In genomic region chr18:27723168-27723567, GRCh38 we compare ENCODE assay signal across 29 cellular contexts.
DNase-seq lines count a peak whose midpoint lies in the region; TF ChIP-seq lines count a peak whose summit lies in the region.
"Had no signal": no experiment of that assay in that cellular context is flagged by ENCODE, and none has a peak within 500 bp of the region (broad histone marks: within the 10 kb centered on the region; RNA-seq: fewer than 3 reads in every experiment).

No MANE protein-coding gene starts in this region.

- H3K27me3 ChIP-seq in OCI-LY3 (ENCODE audit: low read depth, low read length) (no peaks in the 10 kb centered on the region), osteoblast (ENCODE audit: insufficient read depth, low read length) (no peaks in the 10 kb centered on the region)
- H3K27me3 ChIP-seq: MG63, right lobe of liver, testis, uterus had no signal

- no peaks in the 10 kb centered on the region for H4K20me1 ChIP-seq in OCI-LY3 (ENCODE audit: insufficient read depth, low read length)
- no peaks in the 10 kb centered on the region for H4K20me1 ChIP-seq in osteoblast (ENCODE audit: insufficient read depth, low read length)

- H3K9me3 ChIP-seq in OCI-LY3 (ENCODE audit: insufficient read depth, low read length) = no peaks in the 10 kb centered on the region
- peaks cover 3% of the 10 kb centered on the region for H3K9me3 ChIP-seq in osteoblast (ENCODE audit: low read depth, low read length)
- H3K9me3 ChIP-seq: MG63, right lobe of liver, testis, uterus had no signal

- DNase-seq in Daoy (ENCODE audit: low read depth) = peak; percentile 5
- DNase-seq in astrocyte of the hippocampus (ENCODE audit: low read depth, low spot score) = peak; percentile 6
- DNase-seq in osteoblast (ENCODE audit: insufficient read length, low spot score, missing footprints) = no peak
- DNase-seq in cerebellar nuclear complex (lab: John Stamatoyannopoulos, UW) = no peak
- DNase-seq in activated naive CD8-positive, alpha-beta T cell treated with anti-CD3 and anti-CD28 coated beads for 36 hours = no peak
- DNase-seq in H4 (ENCODE audit: low spot score) = no peak
- no peak for DNase-seq in NOMO-1 treated with dmso at 0.1 percent for 144 hours (lab: John Stamatoyannopoulos, UW; ENCODE audit: unreplicated experiment)
- DNase-seq: activated CD4-positive, alpha-beta T cell treated with anti-CD3 and anti-CD28 coated beads for 4 hours; activated gamma-delta T cell; activated naive CD8-positive, alpha-beta T cell treated with anti-CD3 and anti-CD28 coated beads, Interleukin-2, amount 50 U/mL, for 24 hours; DMS153; effector memory CD8-positive, alpha-beta T cell; foreskin melanocyte; GDM1; HCEC 1CT; MG63; NCI-H2029 treated with DMSO at 0.1 percent for 48 hours; NCI-H69; right lobe of liver; RPMI8226; stimulated activated CD4-positive, alpha-beta T cell treated with anti-CD3 and anti-CD28 coated beads, Interleukin-15, amount 100 ng/mL, for 24 hours; stimulated activated naive B cell treated with anti-CD40 and anti-IgM and Interleukin-4, amounts not matched to agents 10 μg/mL and 1 μg/mL and 100 μg/mL, for 72 hours; testis; uterus had no signal

- no peak overlapping the region for H3K27ac Mint-ChIP-seq in activated naive CD8-positive, alpha-beta T cell treated with anti-CD3 and anti-CD28 coated beads for 36 hours
- H3K27ac Mint-ChIP-seq: activated naive CD8-positive, alpha-beta T cell treated with anti-CD3 and anti-CD28 coated beads, Interleukin-2, amount 50 U/mL, for 24 hours; B cell; effector memory CD8-positive, alpha-beta T cell; progenitor cell of endocrine pancreas; stimulated activated naive B cell treated with anti-CD40 and anti-IgM and Interleukin-4, amounts not matched to agents 10 μg/mL and 1 μg/mL and 100 μg/mL, for 72 hours had no signal

- no peak overlapping the region for H3K9ac ChIP-seq in OCI-LY3 (ENCODE audit: low read length)

- peaks cover 18% of the 10 kb centered on the region for H3K4me1 ChIP-seq in OCI-LY3 (ENCODE audit: low read length)
- H3K4me1 ChIP-seq in osteoblast (ENCODE audit: insufficient read depth, low read length) = peaks cover 11% of the 10 kb centered on the region
- H3K4me1 ChIP-seq: right lobe of liver, testis, uterus had no signal

- TF ChIP-seq CTCF in OCI-LY3 (IDR thresholded peaks at IDR 0.05; ENCODE audit: low read depth, low read length) = no peak
- TF ChIP-seq CTCF in osteoblast (IDR thresholded peaks at IDR 0.05; ENCODE audit: extremely low read depth, low read depth, low read length) = no peak

- H3K27ac ChIP-seq in OCI-LY3 (ENCODE audit: low read length) (no peak overlapping the region), osteoblast (ENCODE audit: low read depth, low read length) (no peak overlapping the region)
- H3K27ac ChIP-seq: coronary artery, right lobe of liver, testis, uterus had no signal

- H3K4me3 ChIP-seq in OCI-LY3 (ENCODE audit: low read length) = 0 out of 2 replicates have a peak overlapping the region, but pooled peaks have one; percentile 24
- peak overlapping the region; percentile 13 for H3K4me3 ChIP-seq in osteoblast (ENCODE audit: insufficient read depth, low read length)
- H3K4me3 ChIP-seq: coronary artery, K562, MG63, right lobe of liver, testis, uterus had no signal

- no peak overlapping the region for H2AFZ ChIP-seq in OCI-LY3 (ENCODE audit: low read depth, low read length)
- H2AFZ ChIP-seq in osteoblast (ENCODE audit: low read length) = peak overlapping the region; percentile 42

- no peak overlapping the region for H3K4me3 Mint-ChIP-seq in activated naive CD8-positive, alpha-beta T cell treated with anti-CD3 and anti-CD28 coated beads for 36 hours
- H3K4me3 Mint-ChIP-seq: activated naive CD8-positive, alpha-beta T cell treated with anti-CD3 and anti-CD28 coated beads, Interleukin-2, amount 50 U/mL, for 24 hours; B cell; effector memory CD8-positive, alpha-beta T cell; stimulated activated naive B cell treated with anti-CD40 and anti-IgM and Interleukin-4, amounts not matched to agents 10 μg/mL and 1 μg/mL and 100 μg/mL, for 72 hours had no signal

- no peaks in the 10 kb centered on the region for H3K27me3 Mint-ChIP-seq in activated naive CD8-positive, alpha-beta T cell treated with anti-CD3 and anti-CD28 coated beads for 36 hours
- H3K27me3 Mint-ChIP-seq: activated naive CD8-positive, alpha-beta T cell treated with anti-CD3 and anti-CD28 coated beads, Interleukin-2, amount 50 U/mL, for 24 hours; B cell; effector memory CD8-positive, alpha-beta T cell; progenitor cell of endocrine pancreas; stimulated activated naive B cell treated with anti-CD40 and anti-IgM and Interleukin-4, amounts not matched to agents 10 μg/mL and 1 μg/mL and 100 μg/mL, for 72 hours had no signal

- H3K36me3 ChIP-seq in OCI-LY3 (replicated peaks; ENCODE audit: low read depth, low read length) (no peaks in the 10 kb centered on the region), osteoblast (ENCODE audit: insufficient read depth, low read length) (no peaks in the 10 kb centered on the region)
- H3K36me3 ChIP-seq: MG63, right lobe of liver, uterus had no signal

- no peaks in the 10 kb centered on the region for H3K4me1 Mint-ChIP-seq in activated naive CD8-positive, alpha-beta T cell treated with anti-CD3 and anti-CD28 coated beads for 36 hours
- H3K4me1 Mint-ChIP-seq: activated naive CD8-positive, alpha-beta T cell treated with anti-CD3 and anti-CD28 coated beads, Interleukin-2, amount 50 U/mL, for 24 hours; B cell; stimulated activated naive B cell treated with anti-CD40 and anti-IgM and Interleukin-4, amounts not matched to agents 10 μg/mL and 1 μg/mL and 100 μg/mL, for 72 hours had no signal

- no peaks in the 10 kb centered on the region for H3K36me3 Mint-ChIP-seq in activated naive CD8-positive, alpha-beta T cell treated with anti-CD3 and anti-CD28 coated beads for 36 hours
- H3K36me3 Mint-ChIP-seq: stimulated activated naive B cell treated with anti-CD40 and anti-IgM and Interleukin-4, amounts not matched to agents 10 μg/mL and 1 μg/mL and 100 μg/mL, for 72 hours had no signal

- H3K4me2 ChIP-seq in OCI-LY3 (ENCODE audit: low read length) (peak overlapping the region; percentile 68), osteoblast (ENCODE audit: insufficient read depth, low read length) (peak overlapping the region; percentile 62)

- no peaks in the 10 kb centered on the region for H3K79me2 ChIP-seq in OCI-LY3 (ENCODE audit: low read length)
- H3K79me2 ChIP-seq in osteoblast (ENCODE audit: insufficient read depth, low read length) = no peaks in the 10 kb centered on the region

- no peaks in the 10 kb centered on the region for H3K9me3 Mint-ChIP-seq in activated naive CD8-positive, alpha-beta T cell treated with anti-CD3 and anti-CD28 coated beads for 36 hours

Comparison
In these comparisons a context has a peak if more than half of its experiments do, and no peak if none do; other contexts are left out.
1. DNase-seq: peak in Daoy (single experiment) and astrocyte of the hippocampus (single experiment); none in osteoblast (single experiment), cerebellar nuclear complex (0 of 2), activated naive CD8-positive, alpha-beta T cell treated with anti-CD3 and anti-CD28 coated beads for 36 hours (single experiment), H4 (single experiment) and NOMO-1 treated with dmso at 0.1 percent for 144 hours (single experiment).